Comparison of ENCODE assay signal across 6 cellular contexts in the genomic region with DNA sequence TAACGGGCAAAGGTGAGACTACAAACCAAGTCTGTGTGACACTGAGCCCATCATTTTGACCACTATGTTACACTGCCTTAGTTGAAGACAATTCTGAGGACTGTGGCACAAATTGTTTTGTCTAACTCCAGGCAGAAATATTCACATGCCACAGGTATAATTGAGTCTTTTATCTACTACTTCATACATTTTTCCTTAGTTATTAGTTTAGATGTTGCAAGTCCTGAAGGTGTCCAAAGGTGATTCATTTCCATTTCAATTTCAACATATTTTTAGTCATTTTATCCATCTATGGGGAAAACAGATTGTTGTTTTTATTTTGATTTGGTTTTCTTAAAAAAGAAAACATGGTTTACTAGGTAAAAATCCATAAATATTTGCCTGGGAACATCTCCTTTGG.
"Had no signal": no experiment of that assay in that cellular context is flagged by ENCODE, and none has a peak within 500 bp of the region (broad histone marks: within the 10 kb centered on the region; RNA-seq: fewer than 3 reads in every experiment).

No MANE protein-coding gene starts in this region.

- H3K27ac ChIP-seq: HL-60 had no signal

- FAIRE-seq: HepG2, HTR-8/SVneo, K562 had no signal

- DNase-seq: IMR-90, KBM-7 had no signal

- H3K4me3 ChIP-seq: K562 had no signal
